ENCODE assay signal across 1 cellular context in genomic region chr1:9027307-9027706, GRCh38.
TF ChIP-seq lines count a peak whose summit lies in the region.

No MANE protein-coding gene starts in this region.

TF ChIP-seq in GM23338, 12 proteins besides CTCF, POLR2A, EP300 and RAD21 (continued from another document):
- TF ChIP-seq, protein P1, sequence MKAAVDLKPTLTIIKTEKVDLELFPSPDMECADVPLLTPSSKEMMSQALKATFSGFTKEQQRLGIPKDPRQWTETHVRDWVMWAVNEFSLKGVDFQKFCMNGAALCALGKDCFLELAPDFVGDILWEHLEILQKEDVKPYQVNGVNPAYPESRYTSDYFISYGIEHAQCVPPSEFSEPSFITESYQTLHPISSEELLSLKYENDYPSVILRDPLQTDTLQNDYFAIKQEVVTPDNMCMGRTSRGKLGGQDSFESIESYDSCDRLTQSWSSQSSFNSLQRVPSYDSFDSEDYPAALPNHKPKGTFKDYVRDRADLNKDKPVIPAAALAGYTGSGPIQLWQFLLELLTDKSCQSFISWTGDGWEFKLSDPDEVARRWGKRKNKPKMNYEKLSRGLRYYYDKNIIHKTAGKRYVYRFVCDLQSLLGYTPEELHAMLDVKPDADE (IDR thresholded peaks at IDR 0.05): no peak
- TF ChIP-seq ZNF331 (CRISPR knock-in tag; IDR thresholded peaks at IDR 0.05; ENCODE audit: low read depth) (no peak), STAT1 (IDR thresholded peaks at IDR 0.05; ENCODE audit: unreplicated experiment) (no peak)
